In the genomic region with DNA sequence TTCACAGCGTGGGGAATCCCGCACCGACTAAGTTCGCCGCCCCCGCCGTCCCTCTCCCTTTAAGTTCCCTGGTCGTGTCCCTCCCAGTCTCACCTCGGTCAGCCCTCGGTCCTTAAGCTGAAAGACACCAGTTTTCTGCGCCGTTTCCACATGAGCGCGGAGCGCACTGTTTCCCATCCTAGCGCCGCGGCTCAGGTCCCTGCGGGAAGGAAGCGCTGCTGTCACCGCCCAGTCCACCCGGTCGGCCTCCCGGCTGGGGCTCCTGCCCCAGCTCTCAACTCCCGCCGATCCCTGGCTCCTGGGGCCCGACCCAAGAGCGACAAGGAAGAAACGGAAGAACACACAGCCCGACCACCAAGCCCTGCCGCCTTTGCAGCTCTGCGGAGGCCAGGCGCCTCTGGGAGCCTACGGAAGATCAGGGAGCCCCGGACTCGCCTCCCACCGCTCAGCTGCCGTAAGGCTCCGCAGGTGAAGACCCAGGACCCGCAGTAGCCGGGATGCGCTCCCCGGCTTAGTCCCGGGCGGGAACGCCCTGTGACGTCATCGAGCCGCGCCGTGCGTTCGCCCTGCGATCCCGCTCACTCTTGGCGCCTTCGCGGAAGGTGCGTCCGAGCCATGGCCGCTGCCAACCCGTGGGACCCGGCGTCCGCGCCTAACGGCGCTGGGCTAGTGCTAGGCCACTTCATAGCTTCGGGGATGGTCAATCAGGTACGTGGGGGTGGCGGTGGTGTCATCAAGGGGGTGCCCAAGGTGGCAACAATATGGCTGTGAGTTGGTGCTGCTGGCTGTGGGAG, we compare ENCODE assay signal across 8 cellular contexts. TPM values are rescaled to one million over a fixed set of nuclear protein-coding genes. Genes with fewer than 3 reads are reported as not detected.
DNase-seq lines count a peak whose midpoint lies in the region; ATAC-seq, FAIRE-seq and TF ChIP-seq lines count a peak whose summit lies in the region.

A gene (plus strand): TSS at position 581 of the 794 bp plus-strand sequence. CDS start 35 bp downstream, at position 616.
A gene (minus strand): TSS at position 536 of the 794 bp plus-strand sequence. CDS start 359 bp downstream, at position 177.

- intact Hi-C loops in activated CD4-positive, alpha-beta memory T cell treated with anti-CD3 and anti-CD28 coated beads for 36 hours (cut with micrococcal nuclease): loop anchor here (1.0 to 2.0 kb wide), 3 partner anchors 27 to 102 kb away; a partner anchor contains a TSS
- intact Hi-C loops in lower leg skin (cut with DNase I; ENCODE audit: low total_unique reads): no loop called here

- 0 to 1% methylated on average over 39 to 49 of the region's 71 CpGs for WGBS in lower leg skin, 2 donors

- peaks cover 57% of the 10 kb centered on the region for H3K4me1 Mint-ChIP-seq in activated CD4-positive, alpha-beta memory T cell treated with anti-CD3 and anti-CD28 coated beads for 36 hours (ENCODE audit: low read depth)

- peak within 1 kb of the TSS; percentile 98 to 100 for H3K9ac ChIP-seq in duodenal mucosa (ENCODE audit: low read depth in 1 of 2, low read length in 2 of 2)

- peaks cover 28% of the 10 kb centered on the region for H3K36me3 Mint-ChIP-seq in activated CD4-positive, alpha-beta memory T cell treated with anti-CD3 and anti-CD28 coated beads for 36 hours

- no peak for TF ChIP-seq CTCF in BE2C (IDR thresholded peaks at IDR 0.05; ENCODE audit: low read depth, low read length)
- TF ChIP-seq CTCF in lower leg skin (IDR thresholded peaks at IDR 0.05): peak in 1 of 3 donors; percentile 34

- peak within 1 kb of the TSS; percentile 89 for H3K27ac Mint-ChIP-seq in activated CD4-positive, alpha-beta memory T cell treated with anti-CD3 and anti-CD28 coated beads for 36 hours

- POLR2A ChIA-PET in activated CD4-positive, alpha-beta memory T cell treated with anti-CD3 and anti-CD28 coated beads for 36 hours (lab: Charles Lee): interaction anchor here (0.6 to 2.1 kb wide), 6 partner anchors 25 to 188 kb away, joined by 3 to 10 read pairs (median 4); a partner anchor contains a TSS

- peak; percentile 80 for FAIRE-seq in GM19239 (lab: Jason Lieb, UNC)

- peak in 1 of 2 donors; percentile 55 for TF ChIP-seq POLR2A in lower leg skin (IDR thresholded peaks at IDR 0.05)

- H3K27me3 Mint-ChIP-seq in activated CD4-positive, alpha-beta memory T cell treated with anti-CD3 and anti-CD28 coated beads for 36 hours: no peaks in the 10 kb centered on the region

- DNase-seq in BE2C: peak; percentile 93
- peak; percentile 94 for DNase-seq in GM19239 (ENCODE audit: insufficient read length, low spot score)
- peak; percentile 90 for DNase-seq in NCI-H748 (lab: John Stamatoyannopoulos, UW; ENCODE audit: unreplicated experiment)
- peak; percentile 92 for DNase-seq in activated CD4-positive, alpha-beta memory T cell treated with anti-CD3 and anti-CD28 coated beads for 36 hours
- DNase-seq in lower leg skin (ENCODE audit: low spot score in 2 of 2): peak; percentile 73 to 96
- DNase-seq in stimulated activated CD4-positive, alpha-beta T cell treated with anti-CD3 and anti-CD28 coated beads, Interleukin-4, amount 100 ng/mL, for 4 hours: peak; percentile 83 to 89

- H3K9me3 Mint-ChIP-seq in activated CD4-positive, alpha-beta memory T cell treated with anti-CD3 and anti-CD28 coated beads for 36 hours: no peaks in the 10 kb centered on the region

- H3K4me1 ChIP-seq in BE2C (no peaks in the 10 kb centered on the region), duodenal mucosa (ENCODE audit: control insufficient read depth in 1 of 2, insufficient read depth in 2 of 2, low read length in 2 of 2) (peaks cover 22 to 26% of the 10 kb centered on the region in 2 donors)

- peak within 1 kb of the TSS; percentile 95 for H3K4me3 Mint-ChIP-seq in activated CD4-positive, alpha-beta memory T cell treated with anti-CD3 and anti-CD28 coated beads for 36 hours

- H3K4me3 ChIP-seq in BE2C (ENCODE audit: low read depth, low read length): peak within 1 kb of the TSS; percentile 94
- peak within 1 kb of the TSS; percentile 100 for H3K4me3 ChIP-seq in duodenal mucosa (ENCODE audit: low read depth in 1 of 2, low read length in 2 of 2)
- H3K4me3 ChIP-seq in lower leg skin (ENCODE audit: low read depth, poor library complexity, severe bottlenecking): peak within 1 kb of the TSS; percentile 96

- H3K36me3 ChIP-seq in BE2C: peaks cover 3% of the 10 kb centered on the region
- H3K36me3 ChIP-seq in duodenal mucosa (ENCODE audit: control insufficient read depth in 1 of 2, insufficient read depth in 2 of 2, low read length in 2 of 2): peaks cover 7 to 16% of the 10 kb centered on the region in 2 donors

- H3K27me3 ChIP-seq in BE2C (no peaks in the 10 kb centered on the region), duodenal mucosa (ENCODE audit: control insufficient read depth in 1 of 2, insufficient read depth in 2 of 2, low read length in 2 of 2) (no peaks in the 10 kb centered on the region)

- H3K9me3 ChIP-seq in BE2C (no peaks in the 10 kb centered on the region), duodenal mucosa (ENCODE audit: control insufficient read depth in 1 of 2, low read length in 2 of 2) (no peaks in the 10 kb centered on the region)

- H3K27ac ChIP-seq in duodenal mucosa (ENCODE audit: low read depth, low read length): peak within 1 kb of the TSS; percentile 81

- CTCF ChIA-PET in activated CD4-positive, alpha-beta memory T cell treated with anti-CD3 and anti-CD28 coated beads for 36 hours (lab: Charles Lee): interaction anchor here (1.3 kb wide), 1 partner anchor 27 kb away, joined by 4 read pairs; a partner anchor contains a TSS

- peak; percentile 80 for ATAC-seq in HG03442 (IDR thresholded peaks at IDR 0.05; ENCODE audit: unreplicated experiment)

RNA-seq across cellular contexts. Expression of the first gene that starts in this region (rescaled TPM):
- 25.6 TPM for polyA plus RNA-seq in BE2C (2012; ENCODE audit: insufficient read depth, insufficient read length, low read depth)
- total RNA-seq in activated CD4-positive, alpha-beta memory T cell treated with anti-CD3 and anti-CD28 coated beads for 36 hours: 10 to 100 TPM; 44.9 to 45.1 TPM
- total RNA-seq in lower leg skin: 10 to 100 TPM in 3 of 4 donors, 1 to 10 TPM in 1; 10.0 to 24.2 (median 23.7) TPM

RNA-seq across cellular contexts. Expression of the second gene that starts in this region (rescaled TPM):
- 23.1 TPM for polyA plus RNA-seq in BE2C (2012; ENCODE audit: insufficient read depth, insufficient read length, low read depth)
- total RNA-seq in activated CD4-positive, alpha-beta memory T cell treated with anti-CD3 and anti-CD28 coated beads for 36 hours: 10 to 100 TPM; 15.7 to 17.2 TPM
- total RNA-seq in lower leg skin: 10 to 100 TPM; 13.0 to 29.6 (median 24.3) TPM

Comparison
In these comparisons a context has a peak if more than half of its experiments do, and no peak if none do; other contexts are left out.
1. Peak in every context shown above with its lines: DNase-seq, ATAC-seq, H3K4me3 ChIP-seq and H3K27ac ChIP-seq.